Comparison of ENCODE assay signal across 1 cellular context in the genomic region with DNA sequence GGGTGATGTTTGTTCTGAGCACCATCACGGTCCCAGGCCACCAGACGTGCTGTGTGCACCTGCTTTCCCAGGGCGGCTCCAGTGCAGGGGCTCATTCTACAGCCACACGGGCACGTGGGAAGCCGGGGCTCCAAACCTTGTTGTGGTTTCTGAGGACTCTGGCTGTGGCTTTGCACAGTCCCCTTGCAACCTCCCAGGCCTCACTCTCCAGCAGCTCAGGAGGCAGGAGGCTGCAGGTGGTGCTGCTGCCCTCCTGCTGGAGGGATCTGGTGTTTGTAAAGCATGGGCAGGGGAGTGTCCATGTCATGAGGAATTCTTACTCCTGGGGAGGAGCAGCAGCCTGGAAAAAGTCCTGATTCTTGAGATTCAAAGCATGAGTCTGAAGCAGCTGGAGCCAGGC.
TF ChIP-seq lines count a peak whose summit lies in the region.

No MANE protein-coding gene starts in this region.

TF ChIP-seq in WTC11, 78 proteins besides CTCF, POLR2A, EP300 and RAD21 (continued from another document):
- TF ChIP-seq, protein P1, sequence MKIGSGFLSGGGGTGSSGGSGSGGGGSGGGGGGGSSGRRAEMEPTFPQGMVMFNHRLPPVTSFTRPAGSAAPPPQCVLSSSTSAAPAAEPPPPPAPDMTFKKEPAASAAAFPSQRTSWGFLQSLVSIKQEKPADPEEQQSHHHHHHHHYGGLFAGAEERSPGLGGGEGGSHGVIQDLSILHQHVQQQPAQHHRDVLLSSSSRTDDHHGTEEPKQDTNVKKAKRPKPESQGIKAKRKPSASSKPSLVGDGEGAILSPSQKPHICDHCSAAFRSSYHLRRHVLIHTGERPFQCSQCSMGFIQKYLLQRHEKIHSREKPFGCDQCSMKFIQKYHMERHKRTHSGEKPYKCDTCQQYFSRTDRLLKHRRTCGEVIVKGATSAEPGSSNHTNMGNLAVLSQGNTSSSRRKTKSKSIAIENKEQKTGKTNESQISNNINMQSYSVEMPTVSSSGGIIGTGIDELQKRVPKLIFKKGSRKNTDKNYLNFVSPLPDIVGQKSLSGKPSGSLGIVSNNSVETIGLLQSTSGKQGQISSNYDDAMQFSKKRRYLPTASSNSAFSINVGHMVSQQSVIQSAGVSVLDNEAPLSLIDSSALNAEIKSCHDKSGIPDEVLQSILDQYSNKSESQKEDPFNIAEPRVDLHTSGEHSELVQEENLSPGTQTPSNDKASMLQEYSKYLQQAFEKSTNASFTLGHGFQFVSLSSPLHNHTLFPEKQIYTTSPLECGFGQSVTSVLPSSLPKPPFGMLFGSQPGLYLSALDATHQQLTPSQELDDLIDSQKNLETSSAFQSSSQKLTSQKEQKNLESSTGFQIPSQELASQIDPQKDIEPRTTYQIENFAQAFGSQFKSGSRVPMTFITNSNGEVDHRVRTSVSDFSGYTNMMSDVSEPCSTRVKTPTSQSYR (CRISPR knock-in tag; IDR thresholded peaks at IDR 0.05) = no peak
- TF ChIP-seq, protein P2, sequence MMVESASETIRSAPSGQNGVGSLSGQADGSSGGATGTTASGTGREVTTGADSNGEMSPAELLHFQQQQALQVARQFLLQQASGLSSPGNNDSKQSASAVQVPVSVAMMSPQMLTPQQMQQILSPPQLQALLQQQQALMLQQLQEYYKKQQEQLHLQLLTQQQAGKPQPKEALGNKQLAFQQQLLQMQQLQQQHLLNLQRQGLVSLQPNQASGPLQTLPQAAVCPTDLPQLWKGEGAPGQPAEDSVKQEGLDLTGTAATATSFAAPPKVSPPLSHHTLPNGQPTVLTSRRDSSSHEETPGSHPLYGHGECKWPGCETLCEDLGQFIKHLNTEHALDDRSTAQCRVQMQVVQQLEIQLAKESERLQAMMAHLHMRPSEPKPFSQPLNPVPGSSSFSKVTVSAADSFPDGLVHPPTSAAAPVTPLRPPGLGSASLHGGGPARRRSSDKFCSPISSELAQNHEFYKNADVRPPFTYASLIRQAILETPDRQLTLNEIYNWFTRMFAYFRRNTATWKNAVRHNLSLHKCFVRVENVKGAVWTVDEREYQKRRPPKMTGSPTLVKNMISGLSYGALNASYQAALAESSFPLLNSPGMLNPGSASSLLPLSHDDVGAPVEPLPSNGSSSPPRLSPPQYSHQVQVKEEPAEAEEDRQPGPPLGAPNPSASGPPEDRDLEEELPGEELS (CRISPR knock-in tag; IDR thresholded peaks at IDR 0.05) = no peak
- TF ChIP-seq CBFB (CRISPR knock-in tag; IDR thresholded peaks at IDR 0.05; ENCODE audit: low read depth) (no peak), NR3C1 (CRISPR knock-in tag; conservative IDR thresholded peaks at IDR 0.05; ENCODE audit: low read depth) (no peak), ZBTB21 (CRISPR knock-in tag; IDR thresholded peaks at IDR 0.05; ENCODE audit: borderline replicate concordance) (no peak), ZNF416 (CRISPR knock-in tag; IDR thresholded peaks at IDR 0.05) (no peak), NFATC4 (CRISPR knock-in tag; IDR thresholded peaks at IDR 0.05) (no peak), TEAD4 (CRISPR knock-in tag; IDR thresholded peaks at IDR 0.05) (no peak), JUN (CRISPR knock-in tag; IDR thresholded peaks at IDR 0.05) (no peak)
- TF ChIP-seq, protein P3, sequence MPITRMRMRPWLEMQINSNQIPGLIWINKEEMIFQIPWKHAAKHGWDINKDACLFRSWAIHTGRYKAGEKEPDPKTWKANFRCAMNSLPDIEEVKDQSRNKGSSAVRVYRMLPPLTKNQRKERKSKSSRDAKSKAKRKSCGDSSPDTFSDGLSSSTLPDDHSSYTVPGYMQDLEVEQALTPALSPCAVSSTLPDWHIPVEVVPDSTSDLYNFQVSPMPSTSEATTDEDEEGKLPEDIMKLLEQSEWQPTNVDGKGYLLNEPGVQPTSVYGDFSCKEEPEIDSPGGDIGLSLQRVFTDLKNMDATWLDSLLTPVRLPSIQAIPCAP (CRISPR knock-in tag; IDR thresholded peaks at IDR 0.05) = no peak
TF ChIP-seq in WTC11: peak in this region for 0.
